In the genomic region with DNA sequence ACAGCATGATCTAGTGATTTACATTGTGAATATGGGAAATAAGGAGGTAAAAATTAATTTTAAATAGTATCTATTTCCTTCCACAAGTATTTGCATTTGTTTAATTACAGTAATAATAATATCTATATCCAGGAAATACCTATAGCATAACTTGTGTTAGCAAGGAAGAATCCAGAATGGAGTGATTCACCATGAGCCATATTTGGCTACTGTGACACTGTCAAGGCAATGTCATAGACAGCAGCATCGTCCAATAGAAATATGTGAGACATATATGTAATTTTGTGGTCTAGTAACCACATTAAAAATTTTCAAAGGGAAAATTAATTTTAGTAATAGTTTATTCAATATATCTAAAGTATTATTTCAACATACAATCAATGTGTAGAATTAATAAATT, we compare ENCODE assay signal across 12 cellular contexts. TPM values are rescaled to one million over a fixed set of nuclear protein-coding genes. Genes with fewer than 3 reads are reported as not detected.
DNase-seq lines count a peak whose midpoint lies in the region; ATAC-seq lines count a peak whose summit lies in the region.
"Had no signal": no experiment of that assay in that cellular context is flagged by ENCODE, and none has a peak within 500 bp of the region (broad histone marks: within the 10 kb centered on the region; RNA-seq: fewer than 3 reads in every experiment).

No MANE protein-coding gene starts in this region.

- no peaks in the 10 kb centered on the region for H3K27me3 Mint-ChIP-seq in stimulated activated naive CD8-positive, alpha-beta T cell treated with anti-CD3 and anti-CD28 coated beads, Interleukin-15, amount 100 ng/mL, for 72 hours
- H3K27me3 Mint-ChIP-seq in activated T-helper 1 cell treated with anti-CD3 and anti-CD28 coated beads, Interleukin-12 subunit alpha, Interleukin-12 subunit beta, Interleukin-2, Interleukin-4 antibody, amounts not matched to agents 30 ng/mL and 10 ng/mL and 1 ng/mL, durations not matched to agents 14 hours and 24 hours and 36 hours (ENCODE audit: insufficient read depth): no peaks in the 10 kb centered on the region

- peaks cover 50% of the 10 kb centered on the region for H3K4me1 Mint-ChIP-seq in stimulated activated naive CD8-positive, alpha-beta T cell treated with anti-CD3 and anti-CD28 coated beads, Interleukin-15, amount 100 ng/mL, for 72 hours
- H3K4me1 Mint-ChIP-seq in activated T-helper 1 cell treated with anti-CD3 and anti-CD28 coated beads, Interleukin-12 subunit alpha, Interleukin-12 subunit beta, Interleukin-2, Interleukin-4 antibody, amounts not matched to agents 30 ng/mL and 10 ng/mL and 1 ng/mL, durations not matched to agents 14 hours and 24 hours and 36 hours (ENCODE audit: low read depth): peaks cover 26% of the 10 kb centered on the region

- peaks cover 29% of the 10 kb centered on the region for H3K36me3 Mint-ChIP-seq in activated T-helper 1 cell treated with anti-CD3 and anti-CD28 coated beads, Interleukin-12 subunit alpha, Interleukin-12 subunit beta, Interleukin-2, Interleukin-4 antibody, amounts not matched to agents 30 ng/mL and 10 ng/mL and 1 ng/mL, durations not matched to agents 14 hours and 24 hours and 36 hours (ENCODE audit: low read depth)

- ATAC-seq in stimulated activated naive CD8-positive, alpha-beta T cell treated with anti-CD3 and anti-CD28 coated beads, Interleukin-15, Interleukin-2, amounts not matched to agents 100 U/mL and 50 U/mL, for 24 hours: peak; percentile 43
- no peak for ATAC-seq in stimulated activated naive CD8-positive, alpha-beta T cell treated with anti-CD3 and anti-CD28 coated beads, Interleukin-15, amount 100 ng/mL, for 72 hours
- no peak for ATAC-seq in HG03280 (IDR thresholded peaks at IDR 0.05; ENCODE audit: unreplicated experiment)
- ATAC-seq: Panc1 had no signal

- intact Hi-C loops in activated T-helper 1 cell treated with anti-CD3 and anti-CD28 coated beads, Interleukin-12 subunit alpha, Interleukin-12 subunit beta, Interleukin-2, Interleukin-4 antibody, amounts not matched to agents 30 ng/mL and 10 ng/mL and 1 ng/mL, durations not matched to agents 14 hours and 24 hours and 36 hours (cut with micrococcal nuclease): no loop called here

- H3K27ac Mint-ChIP-seq in stimulated activated naive CD8-positive, alpha-beta T cell treated with anti-CD3 and anti-CD28 coated beads, Interleukin-15, amount 100 ng/mL, for 72 hours: no peak overlapping the region
- H3K27ac Mint-ChIP-seq in activated T-helper 1 cell treated with anti-CD3 and anti-CD28 coated beads, Interleukin-12 subunit alpha, Interleukin-12 subunit beta, Interleukin-2, Interleukin-4 antibody, amounts not matched to agents 30 ng/mL and 10 ng/mL and 1 ng/mL, durations not matched to agents 14 hours and 24 hours and 36 hours: no peak overlapping the region

- no peak overlapping the region for H3K4me3 Mint-ChIP-seq in stimulated activated naive CD8-positive, alpha-beta T cell treated with anti-CD3 and anti-CD28 coated beads, Interleukin-15, amount 100 ng/mL, for 72 hours
- no peak overlapping the region for H3K4me3 Mint-ChIP-seq in activated T-helper 1 cell treated with anti-CD3 and anti-CD28 coated beads, Interleukin-12 subunit alpha, Interleukin-12 subunit beta, Interleukin-2, Interleukin-4 antibody, amounts not matched to agents 30 ng/mL and 10 ng/mL and 1 ng/mL, durations not matched to agents 14 hours and 24 hours and 36 hours

- no peaks in the 10 kb centered on the region for H3K9me3 Mint-ChIP-seq in stimulated activated naive CD8-positive, alpha-beta T cell treated with anti-CD3 and anti-CD28 coated beads, Interleukin-15, amount 100 ng/mL, for 72 hours
- H3K9me3 Mint-ChIP-seq in activated T-helper 1 cell treated with anti-CD3 and anti-CD28 coated beads, Interleukin-12 subunit alpha, Interleukin-12 subunit beta, Interleukin-2, Interleukin-4 antibody, amounts not matched to agents 30 ng/mL and 10 ng/mL and 1 ng/mL, durations not matched to agents 14 hours and 24 hours and 36 hours: peaks cover 9% of the 10 kb centered on the region
- H3K9me3 Mint-ChIP-seq: activated T-cell treated with anti-CD3 and anti-CD28 coated beads, Interleukin-2, amount 50 U/mL, for 72 hours had no signal

- no peak for DNase-seq in stimulated activated naive CD8-positive, alpha-beta T cell treated with anti-CD3 and anti-CD28 coated beads, Interleukin-15, Interleukin-2, amounts not matched to agents 100 U/mL and 50 U/mL, for 24 hours
- no peak for DNase-seq in stimulated activated naive CD8-positive, alpha-beta T cell treated with anti-CD3 and anti-CD28 coated beads, Interleukin-15, amount 100 ng/mL, for 72 hours
- DNase-seq in amniotic stem cell (lab: John Stamatoyannopoulos, UW) (peak; percentile 8), iris pigment epithelial cell (ENCODE audit: low read depth) (peak; percentile 74), T-helper 9 cell (no peak), NCI-H2081 (lab: John Stamatoyannopoulos, UW) (no peak)
- DNase-seq in activated T-helper 1 cell treated with anti-CD3 and anti-CD28 coated beads, Interleukin-12 subunit alpha, Interleukin-12 subunit beta, Interleukin-2, Interleukin-4 antibody, amounts not matched to agents 30 ng/mL and 10 ng/mL and 1 ng/mL, durations not matched to agents 14 hours and 24 hours and 36 hours (ENCODE audit: low spot score): no peak
- DNase-seq: activated T-cell treated with anti-CD3 and anti-CD28 coated beads, Interleukin-2, amount 50 U/mL, for 72 hours; NCI-H2081 treated with DMSO at 0.1 percent for 48 hours; WERI-Rb-1 had no signal

RNA-seq across cellular contexts. Expression of gene CNST, which starts 22.1 kb away (rescaled TPM):
- total RNA-seq in activated T-helper 1 cell treated with anti-CD3 and anti-CD28 coated beads, Interleukin-12 subunit alpha, Interleukin-12 subunit beta, Interleukin-2, Interleukin-4 antibody, amounts not matched to agents 30 ng/mL and 10 ng/mL and 1 ng/mL, durations not matched to agents 14 hours and 24 hours and 36 hours: 27.0 and 30.8 TPM in 2 replicates

RNA-seq across cellular contexts. Expression of gene TFB2M, which starts 22.3 kb away (rescaled TPM):
- 24.8 and 30.9 TPM in 2 replicates for total RNA-seq in activated T-helper 1 cell treated with anti-CD3 and anti-CD28 coated beads, Interleukin-12 subunit alpha, Interleukin-12 subunit beta, Interleukin-2, Interleukin-4 antibody, amounts not matched to agents 30 ng/mL and 10 ng/mL and 1 ng/mL, durations not matched to agents 14 hours and 24 hours and 36 hours

Comparison
In these comparisons a context has a peak if more than half of its experiments do, and no peak if none do; other contexts are left out.
1. DNase-seq: peak in amniotic stem cell (single experiment) and iris pigment epithelial cell (single experiment); none in stimulated activated naive CD8-positive, alpha-beta T cell treated with anti-CD3 and anti-CD28 coated beads, Interleukin-15, Interleukin-2, amounts not matched to agents 100 U/mL and 50 U/mL, for 24 hours (single experiment), stimulated activated naive CD8-positive, alpha-beta T cell treated with anti-CD3 and anti-CD28 coated beads, Interleukin-15, amount 100 ng/mL, for 72 hours (0 of 2), T-helper 9 cell (single experiment), NCI-H2081 (0 of 2) and activated T-helper 1 cell treated with anti-CD3 and anti-CD28 coated beads, Interleukin-12 subunit alpha, Interleukin-12 subunit beta, Interleukin-2, Interleukin-4 antibody, amounts not matched to agents 30 ng/mL and 10 ng/mL and 1 ng/mL, durations not matched to agents 14 hours and 24 hours and 36 hours (single experiment).